Comparison of ENCODE assay signal across 13 cellular contexts in the genomic region with DNA sequence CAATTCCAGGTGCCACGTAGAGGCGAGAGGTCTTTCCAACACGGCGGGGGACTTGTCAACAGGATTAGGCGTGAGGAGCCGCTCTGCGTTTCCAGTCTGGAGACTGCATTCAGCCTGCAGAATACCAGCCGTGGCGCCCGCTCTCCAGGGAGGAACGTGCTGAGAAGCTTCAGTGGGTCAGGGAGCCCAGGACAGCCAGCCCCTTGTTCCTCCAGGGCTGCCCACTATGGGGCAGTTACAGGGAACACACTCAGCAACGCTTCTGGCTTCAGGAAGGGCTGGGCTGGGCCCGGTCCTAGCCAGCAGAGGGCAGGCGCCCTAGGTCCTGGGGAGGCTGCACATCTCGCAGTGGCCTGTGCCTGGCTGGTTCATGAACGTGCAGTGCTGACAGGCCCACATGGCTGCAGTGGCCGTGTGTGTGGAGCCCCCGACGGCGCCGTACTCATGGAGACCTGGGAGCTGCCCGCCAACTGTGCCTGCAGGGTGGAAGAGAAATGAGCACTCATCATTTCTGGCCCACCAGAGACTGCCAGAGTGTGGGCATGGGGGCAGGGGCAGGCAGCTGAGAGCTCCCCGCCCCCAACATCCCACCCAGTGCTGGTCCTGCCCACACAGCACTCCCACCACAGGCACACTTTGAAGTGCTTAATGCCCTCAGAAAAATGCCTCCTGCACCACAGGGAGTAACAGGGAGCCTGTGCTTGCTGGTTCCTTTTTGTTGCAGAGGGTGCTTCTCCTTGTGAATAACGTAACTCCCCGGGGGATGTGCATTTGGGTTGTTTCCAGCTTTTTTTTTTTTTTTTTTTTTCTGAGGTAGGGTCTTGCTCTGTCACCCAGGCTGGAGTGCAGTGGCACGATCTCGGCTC. TPM values are rescaled to one million over a fixed set of nuclear protein-coding genes. Genes with fewer than 3 reads are reported as not detected.
DNase-seq lines count a peak whose midpoint lies in the region; ATAC-seq and TF ChIP-seq lines count a peak whose summit lies in the region.
"Had no signal": no experiment of that assay in that cellular context is flagged by ENCODE, and none has a peak within 500 bp of the region (broad histone marks: within the 10 kb centered on the region; RNA-seq: fewer than 3 reads in every experiment).

No MANE protein-coding gene starts in this region.

- POLR2A ChIA-PET in naive thymus-derived CD4-positive, alpha-beta T cell (lab: Charles Lee): interaction anchor here (0.6 to 1.2 kb wide), 2 partner anchors 13 to 47 kb away, joined by 3 to 4 read pairs; no protein-coding TSS in a partner anchor

- peak; percentile 59 for DNase-seq in ELF-1 (ENCODE audit: low read depth, low spot score)
- peak; percentile 36 for DNase-seq in NCI-H460 (ENCODE audit: extremely low read depth, low read depth)
- peak; percentile 83 for DNase-seq in endodermal cell
- no peak for DNase-seq in naive thymus-derived CD4-positive, alpha-beta T cell
- DNase-seq in NCI-H69 (lab: John Stamatoyannopoulos, UW): no peak
- no peak for DNase-seq in effector memory CD4-positive, alpha-beta T cell
- DNase-seq: activated CD4-positive, alpha-beta memory T cell treated with anti-CD3 and anti-CD28 coated beads for 36 hours; NCI-H146; SHP77 had no signal

- no peak overlapping the region for H3K9ac ChIP-seq in endodermal cell (ENCODE audit: extremely low read depth, low read length, poor library complexity, severe bottlenecking)

- H3K4me3 ChIP-seq in endodermal cell (ENCODE audit: low read length): no peak overlapping the region
- H3K4me3 ChIP-seq in naive thymus-derived CD4-positive, alpha-beta T cell (ENCODE audit: low read length): no peak overlapping the region
- H3K4me3 ChIP-seq in effector memory CD4-positive, alpha-beta T cell (ENCODE audit: insufficient read depth, low read depth, low read length, poor library complexity, severe bottlenecking): no peak overlapping the region
- H3K4me3 ChIP-seq: vagina had no signal

- H3K4me1 Mint-ChIP-seq in endodermal cell: no peaks in the 10 kb centered on the region
- H3K4me1 Mint-ChIP-seq in naive thymus-derived CD4-positive, alpha-beta T cell: peaks cover 0 to 7% (median 3%) of the 10 kb centered on the region in 7 donors

- WGBS in endodermal cell (ENCODE audit: insufficient coverage in 1 of 2, insufficient read length in 1 of 2), 2 experiments: 86 to 93% methylated on average over 16 to 27 of the region's 27 CpGs

- no peaks in the 10 kb centered on the region for H3K9me3 ChIP-seq in endodermal cell (ENCODE audit: control insufficient read depth, low read length)
- no peaks in the 10 kb centered on the region for H3K9me3 ChIP-seq in naive thymus-derived CD4-positive, alpha-beta T cell (ENCODE audit: control insufficient read depth in 2 of 3, low read length in 3 of 3)
- H3K9me3 ChIP-seq in effector memory CD4-positive, alpha-beta T cell (ENCODE audit: control insufficient read depth, low read length): no peaks in the 10 kb centered on the region
- H3K9me3 ChIP-seq: vagina had no signal

- peaks cover 59% of the 10 kb centered on the region for H3K36me3 ChIP-seq in endodermal cell (ENCODE audit: control insufficient read depth, insufficient read depth, low read length)
- peaks cover 0 to 63% (median 3%) of the 10 kb centered on the region in 3 experiments for H3K36me3 ChIP-seq in naive thymus-derived CD4-positive, alpha-beta T cell (ENCODE audit: control insufficient read depth in 2 of 3, insufficient read depth in 3 of 3, low read length in 3 of 3)
- peaks cover 33% of the 10 kb centered on the region for H3K36me3 ChIP-seq in effector memory CD4-positive, alpha-beta T cell (ENCODE audit: control insufficient read depth, insufficient read depth, low read length)

- H3K27me3 ChIP-seq in endodermal cell (ENCODE audit: control insufficient read depth, insufficient read depth, low read length, poor library complexity, severe bottlenecking): no peaks in the 10 kb centered on the region
- H3K27me3 ChIP-seq in naive thymus-derived CD4-positive, alpha-beta T cell (ENCODE audit: control insufficient read depth in 2 of 2, insufficient read depth in 2 of 2, low read length in 2 of 2): no peaks in the 10 kb centered on the region
- no peaks in the 10 kb centered on the region for H3K27me3 ChIP-seq in effector memory CD4-positive, alpha-beta T cell (replicated peaks; ENCODE audit: control insufficient read depth, insufficient read depth, low read length, poor library complexity, severe bottlenecking)
- H3K27me3 ChIP-seq: vagina had no signal

- no peaks in the 10 kb centered on the region for H3K4me1 ChIP-seq in endodermal cell (ENCODE audit: control insufficient read depth, insufficient read depth, low read length)
- peaks cover 1 to 3% of the 10 kb centered on the region in 2 donors for H3K4me1 ChIP-seq in naive thymus-derived CD4-positive, alpha-beta T cell (ENCODE audit: control insufficient read depth in 2 of 2, insufficient read depth in 2 of 2, low read length in 2 of 2)
- no peaks in the 10 kb centered on the region for H3K4me1 ChIP-seq in effector memory CD4-positive, alpha-beta T cell (ENCODE audit: control insufficient read depth, insufficient read depth, low read length, poor library complexity, severe bottlenecking)
- H3K4me1 ChIP-seq: vagina had no signal

- peak; percentile 60 for TF ChIP-seq CTCF in endodermal cell (conservative IDR thresholded peaks at IDR 0.05)

- H3K27ac Mint-ChIP-seq in endodermal cell: no peak overlapping the region
- H3K27ac Mint-ChIP-seq in naive thymus-derived CD4-positive, alpha-beta T cell: no peak overlapping the region
- H3K27ac Mint-ChIP-seq: activated CD4-positive, alpha-beta memory T cell treated with anti-CD3 and anti-CD28 coated beads for 36 hours had no signal

- intact Hi-C loops in naive thymus-derived CD4-positive, alpha-beta T cell (cut with micrococcal nuclease): loop anchor here in 1 of 2 donors (10.0 kb wide), 1 partner anchor 1104 kb away; no protein-coding TSS in a partner anchor

- CTCF ChIA-PET in naive thymus-derived CD4-positive, alpha-beta T cell (lab: Charles Lee): interaction anchor here (0.7 kb wide), 1 partner anchor 40 kb away, joined by 4 read pairs; no protein-coding TSS in a partner anchor

- peaks cover 40% of the 10 kb centered on the region for H3K36me3 Mint-ChIP-seq in endodermal cell (ENCODE audit: low read depth)
- H3K36me3 Mint-ChIP-seq in naive thymus-derived CD4-positive, alpha-beta T cell: peaks cover 0 to 25% (median 5%) of the 10 kb centered on the region in 5 donors

- H3K9me3 Mint-ChIP-seq in endodermal cell: no peaks in the 10 kb centered on the region
- H3K9me3 Mint-ChIP-seq in naive thymus-derived CD4-positive, alpha-beta T cell: no peaks in the 10 kb centered on the region
- H3K9me3 Mint-ChIP-seq: activated CD4-positive, alpha-beta memory T cell treated with anti-CD3 and anti-CD28 coated beads for 36 hours had no signal

- no peak overlapping the region for H3K27ac ChIP-seq in endodermal cell (ENCODE audit: low read depth, low read length)
- no peak overlapping the region for H3K27ac ChIP-seq in naive thymus-derived CD4-positive, alpha-beta T cell (ENCODE audit: low read depth, low read length)
- H3K27ac ChIP-seq in effector memory CD4-positive, alpha-beta T cell (ENCODE audit: insufficient read depth, low read length, poor library complexity, severe bottlenecking): no peak overlapping the region
- H3K27ac ChIP-seq: vagina had no signal

- ATAC-seq in naive thymus-derived CD4-positive, alpha-beta T cell: peak; percentile 66
- ATAC-seq in HG02678 (IDR thresholded peaks at IDR 0.05; ENCODE audit: unreplicated experiment): no peak
- ATAC-seq in HG03280 (IDR thresholded peaks at IDR 0.05; ENCODE audit: unreplicated experiment): no peak

- no peaks in the 10 kb centered on the region for H3K27me3 Mint-ChIP-seq in endodermal cell (ENCODE audit: insufficient read depth)
- H3K27me3 Mint-ChIP-seq in naive thymus-derived CD4-positive, alpha-beta T cell: no peaks in the 10 kb centered on the region
- H3K27me3 Mint-ChIP-seq: activated CD4-positive, alpha-beta memory T cell treated with anti-CD3 and anti-CD28 coated beads for 36 hours had no signal

- no peak overlapping the region for H3K4me3 Mint-ChIP-seq in endodermal cell
- no peak overlapping the region for H3K4me3 Mint-ChIP-seq in naive thymus-derived CD4-positive, alpha-beta T cell
- H3K4me3 Mint-ChIP-seq: activated CD4-positive, alpha-beta memory T cell treated with anti-CD3 and anti-CD28 coated beads for 36 hours had no signal

RNA-seq across cellular contexts. Expression of gene FAAP100, which starts 7.0 kb away (rescaled TPM):
- total RNA-seq in NCI-H460 (2014; rRNA removed; shearing (Covaris generic)): 13.0 and 15.4 TPM in 2 replicates
- 81.4 and 104 TPM in 2 replicates for polyA plus RNA-seq in NCI-H460 (2014; cell fraction: nucleus; rRNA removed)
- total RNA-seq in endodermal cell: 10 to 100 TPM; 34.5 to 39.5 TPM
- polyA plus RNA-seq in endodermal cell (2013, experiment 1 of 2): 25.9 TPM
- 24.1 TPM for polyA plus RNA-seq in endodermal cell (2013, experiment 2 of 2)
- total RNA-seq in naive thymus-derived CD4-positive, alpha-beta T cell: 10 to 100 TPM; 28.8 to 57.0 (median 43.6) TPM
- 10 to 100 TPM in 1 of 2 donors, 1 to 10 TPM in 1; 9.0 to 20.1 TPM for polyA plus RNA-seq in naive thymus-derived CD4-positive, alpha-beta T cell

RNA-seq across cellular contexts. Expression of gene FSCN2, which starts 31.0 kb away (rescaled TPM):
- 0.46 and 0.62 TPM in 2 replicates for total RNA-seq in NCI-H460 (2014; rRNA removed; shearing (Covaris generic))
- polyA plus RNA-seq in NCI-H460 (2014; cell fraction: nucleus; rRNA removed): 0.72 and 1.1 TPM in 2 replicates
- 1 to 10 TPM; 1.0 to 1.8 TPM for total RNA-seq in endodermal cell
- polyA plus RNA-seq in endodermal cell (2013, experiment 1 of 2): 0.50 TPM
- 0.46 TPM for polyA plus RNA-seq in endodermal cell (2013, experiment 2 of 2)
- total RNA-seq in naive thymus-derived CD4-positive, alpha-beta T cell: 1 to 10 TPM in 2 of 5 experiments, under 1 TPM in 3; 0.56 to 1.6 (median 0.70) TPM
- not detected for polyA plus RNA-seq in naive thymus-derived CD4-positive, alpha-beta T cell
- polyA plus RNA-seq: liver had no signal

RNA-seq across cellular contexts. Expression of gene ACTG1, which starts 46.6 kb away (rescaled TPM):
- 2,788 and 3,093 TPM in 2 replicates for total RNA-seq in NCI-H460 (2014; rRNA removed; shearing (Covaris generic))
- polyA plus RNA-seq in NCI-H460 (2014; cell fraction: nucleus; rRNA removed): 1,299 and 1,423 TPM in 2 replicates
- total RNA-seq in endodermal cell: 1,000 to 10,000 TPM; 4,461 to 5,616 TPM
- polyA plus RNA-seq in endodermal cell (2013, experiment 1 of 2): 4,463 TPM
- polyA plus RNA-seq in endodermal cell (2013, experiment 2 of 2): 3,951 TPM
- total RNA-seq in naive thymus-derived CD4-positive, alpha-beta T cell: 1,000 to 10,000 TPM in 4 of 5 experiments, 100 to 1,000 TPM in 1; 971 to 4,639 (median 1,185) TPM
- polyA plus RNA-seq in naive thymus-derived CD4-positive, alpha-beta T cell: 1,000 to 10,000 TPM; 1,098 to 1,433 TPM

Comparison
In these comparisons a context has a peak if more than half of its experiments do, and no peak if none do; other contexts are left out.
1. DNase-seq: peak in ELF-1 (single experiment), NCI-H460 (single experiment) and endodermal cell (single experiment); none in naive thymus-derived CD4-positive, alpha-beta T cell (0 of 9), NCI-H69 (single experiment) and effector memory CD4-positive, alpha-beta T cell (0 of 3).